In the genomic region with DNA sequence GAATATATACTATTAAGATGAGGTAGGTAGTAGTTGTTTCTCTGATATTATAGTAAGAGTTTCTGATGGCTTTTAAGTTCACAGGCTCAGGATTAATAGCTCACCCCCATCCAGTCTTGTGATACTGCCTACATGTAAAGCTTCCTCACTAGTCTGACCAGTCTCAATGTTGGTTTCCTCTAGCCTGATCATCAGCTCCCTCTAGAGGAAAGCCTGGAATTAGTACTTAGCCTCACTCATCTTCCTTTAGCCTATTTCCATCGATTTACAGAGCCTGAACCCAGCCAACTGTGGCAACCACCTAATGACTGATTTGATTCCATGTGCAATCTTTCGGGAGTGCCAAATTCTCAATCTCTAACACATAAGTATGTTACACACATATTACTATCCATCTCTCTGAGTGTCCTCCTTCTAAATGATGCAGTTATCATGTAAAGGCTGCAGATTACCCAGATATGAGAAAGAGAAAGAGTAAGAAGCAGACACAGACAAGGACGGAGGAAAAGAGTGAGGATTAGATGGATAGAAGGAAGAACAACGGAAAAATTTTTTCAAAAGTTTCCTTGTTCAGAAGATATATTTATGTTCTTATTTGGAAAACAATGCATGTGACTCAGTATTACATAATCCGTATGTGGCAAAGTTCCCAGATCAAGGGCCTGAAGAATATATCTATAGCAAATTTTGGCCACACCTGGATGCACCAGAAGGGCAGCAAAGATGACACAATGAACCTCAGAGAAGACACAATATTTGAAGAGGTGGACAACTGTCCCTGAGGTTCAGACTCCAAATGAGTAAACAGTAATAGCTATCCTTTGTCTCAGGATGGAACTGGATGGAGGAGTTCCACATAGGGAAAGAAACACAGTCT, we compare ENCODE assay signal across 8 cellular contexts.
A peak's percentile ranks its signal among the peaks of the same experiment; 100 is the strongest.
DNase-seq lines count a peak whose midpoint lies in the region; TF ChIP-seq lines count a peak whose summit lies in the region.

No MANE protein-coding gene starts in this region.

- no peak overlapping the region for H3K27ac ChIP-seq in hepatocyte

- no peaks in the 10 kb centered on the region for H3K79me2 ChIP-seq in hepatocyte

- H3K4me1 ChIP-seq in hepatocyte (ENCODE audit: insufficient read depth): no peaks in the 10 kb centered on the region

- H3K4me2 ChIP-seq in hepatocyte: no peak overlapping the region

- CTCF ChIA-PET in activated naive CD4-positive, alpha-beta T cell treated with anti-CD3 and anti-CD28 coated beads, Interleukin-2, amount 10 ng/mL, durations not matched to agents 7 days and 5 days (lab: Charles Lee): interaction anchor here (1.0 kb wide), 1 partner anchor 16 kb away, joined by 3 read pairs; no protein-coding TSS in a partner anchor
- CTCF ChIA-PET in activated CD4-positive, alpha-beta memory T cell treated with anti-CD3 and anti-CD28 coated beads for 36 hours (lab: Charles Lee): no interaction called here

- POLR2A ChIA-PET in activated CD4-positive, alpha-beta memory T cell treated with anti-CD3 and anti-CD28 coated beads for 36 hours (lab: Charles Lee): no interaction called here

- H3K36me3 Mint-ChIP-seq in type B pancreatic cell: no peaks in the 10 kb centered on the region
- no peaks in the 10 kb centered on the region for H3K36me3 Mint-ChIP-seq in activated CD4-positive, alpha-beta T cell treated with anti-CD3 and anti-CD28 coated beads, Interleukin-2, amount 10 ng/mL, durations not matched to agents 24 days and 14 days (ENCODE audit: low read depth)
- no peaks in the 10 kb centered on the region for H3K36me3 Mint-ChIP-seq in activated naive CD4-positive, alpha-beta T cell treated with anti-CD3 and anti-CD28 coated beads, Interleukin-2, amount 10 ng/mL, durations not matched to agents 7 days and 5 days
- H3K36me3 Mint-ChIP-seq in activated CD4-positive, alpha-beta memory T cell treated with anti-CD3 and anti-CD28 coated beads for 36 hours: no peaks in the 10 kb centered on the region

- no peak overlapping the region for H2AFZ ChIP-seq in hepatocyte

- H3K27ac Mint-ChIP-seq in type B pancreatic cell: no peak overlapping the region
- H3K27ac Mint-ChIP-seq in activated CD4-positive, alpha-beta T cell treated with anti-CD3 and anti-CD28 coated beads, Interleukin-2, amount 10 ng/mL, durations not matched to agents 24 days and 14 days: no peak overlapping the region
- H3K27ac Mint-ChIP-seq in activated naive CD4-positive, alpha-beta T cell treated with anti-CD3 and anti-CD28 coated beads, Interleukin-2, amount 10 ng/mL, durations not matched to agents 7 days and 5 days: no peak overlapping the region
- H3K27ac Mint-ChIP-seq in activated CD4-positive, alpha-beta memory T cell treated with anti-CD3 and anti-CD28 coated beads for 36 hours: no peak overlapping the region

- no peak overlapping the region for H3K4me3 Mint-ChIP-seq in type B pancreatic cell
- no peak overlapping the region for H3K4me3 Mint-ChIP-seq in activated CD4-positive, alpha-beta T cell treated with anti-CD3 and anti-CD28 coated beads, Interleukin-2, amount 10 ng/mL, durations not matched to agents 24 days and 14 days
- no peak overlapping the region for H3K4me3 Mint-ChIP-seq in activated naive CD4-positive, alpha-beta T cell treated with anti-CD3 and anti-CD28 coated beads, Interleukin-2, amount 10 ng/mL, durations not matched to agents 7 days and 5 days
- no peak overlapping the region for H3K4me3 Mint-ChIP-seq in activated CD4-positive, alpha-beta memory T cell treated with anti-CD3 and anti-CD28 coated beads for 36 hours

- DNase-seq in LoVo (ENCODE audit: low spot score) (peak; percentile 48), SHP77 treated with DMSO at 0.1 percent for 48 hours (lab: John Stamatoyannopoulos, UW) (peak; percentile 55), hepatocyte (ENCODE audit: low spot score) (peak; percentile 73), type B pancreatic cell (ENCODE audit: extremely low spot score, unreplicated experiment) (no peak)
- DNase-seq in activated CD4-positive, alpha-beta T cell treated with anti-CD3 and anti-CD28 coated beads, Interleukin-2, amount 10 ng/mL, durations not matched to agents 24 days and 14 days: no peak
- no peak for DNase-seq in activated naive CD4-positive, alpha-beta T cell treated with anti-CD3 and anti-CD28 coated beads, Interleukin-2, amount 10 ng/mL, durations not matched to agents 7 days and 5 days
- DNase-seq in activated CD4-positive, alpha-beta memory T cell treated with anti-CD3 and anti-CD28 coated beads for 36 hours: no peak

- no peaks in the 10 kb centered on the region for H3K27me3 Mint-ChIP-seq in type B pancreatic cell
- no peaks in the 10 kb centered on the region for H3K27me3 Mint-ChIP-seq in activated CD4-positive, alpha-beta T cell treated with anti-CD3 and anti-CD28 coated beads, Interleukin-2, amount 10 ng/mL, durations not matched to agents 24 days and 14 days
- no peaks in the 10 kb centered on the region for H3K27me3 Mint-ChIP-seq in activated naive CD4-positive, alpha-beta T cell treated with anti-CD3 and anti-CD28 coated beads, Interleukin-2, amount 10 ng/mL, durations not matched to agents 7 days and 5 days
- H3K27me3 Mint-ChIP-seq in activated CD4-positive, alpha-beta memory T cell treated with anti-CD3 and anti-CD28 coated beads for 36 hours: no peaks in the 10 kb centered on the region

- peaks cover 3% of the 10 kb centered on the region for H3K4me1 Mint-ChIP-seq in type B pancreatic cell (ENCODE audit: unreplicated experiment)
- H3K4me1 Mint-ChIP-seq in activated CD4-positive, alpha-beta T cell treated with anti-CD3 and anti-CD28 coated beads, Interleukin-2, amount 10 ng/mL, durations not matched to agents 24 days and 14 days: no peaks in the 10 kb centered on the region
- no peaks in the 10 kb centered on the region for H3K4me1 Mint-ChIP-seq in activated naive CD4-positive, alpha-beta T cell treated with anti-CD3 and anti-CD28 coated beads, Interleukin-2, amount 10 ng/mL, durations not matched to agents 7 days and 5 days
- H3K4me1 Mint-ChIP-seq in activated CD4-positive, alpha-beta memory T cell treated with anti-CD3 and anti-CD28 coated beads for 36 hours (ENCODE audit: low read depth): no peaks in the 10 kb centered on the region

- 65% methylated on average over 5 of the region's 5 CpGs for WGBS in hepatocyte (ENCODE audit: low lambda C conversion rate, missing lambda C conversion rate)

- peaks cover 8% of the 10 kb centered on the region for H3K27me3 ChIP-seq in hepatocyte

- H3K9me3 ChIP-seq in hepatocyte (ENCODE audit: low read depth): no peaks in the 10 kb centered on the region

- no peaks in the 10 kb centered on the region for H3K36me3 ChIP-seq in hepatocyte (replicated peaks; ENCODE audit: insufficient read depth, low read depth)

- intact Hi-C loops in activated CD4-positive, alpha-beta T cell treated with anti-CD3 and anti-CD28 coated beads, Interleukin-2, amount 10 ng/mL, durations not matched to agents 24 days and 14 days (cut with micrococcal nuclease): no loop called here
- intact Hi-C loops in activated CD4-positive, alpha-beta memory T cell treated with anti-CD3 and anti-CD28 coated beads for 36 hours (cut with micrococcal nuclease): no loop called here

- H3K9me3 Mint-ChIP-seq in type B pancreatic cell: no peaks in the 10 kb centered on the region
- no peaks in the 10 kb centered on the region for H3K9me3 Mint-ChIP-seq in activated CD4-positive, alpha-beta T cell treated with anti-CD3 and anti-CD28 coated beads, Interleukin-2, amount 10 ng/mL, durations not matched to agents 24 days and 14 days
- no peaks in the 10 kb centered on the region for H3K9me3 Mint-ChIP-seq in activated naive CD4-positive, alpha-beta T cell treated with anti-CD3 and anti-CD28 coated beads, Interleukin-2, amount 10 ng/mL, durations not matched to agents 7 days and 5 days
- no peaks in the 10 kb centered on the region for H3K9me3 Mint-ChIP-seq in activated CD4-positive, alpha-beta memory T cell treated with anti-CD3 and anti-CD28 coated beads for 36 hours

- TF ChIP-seq CTCF in GM12872 (IDR thresholded peaks at IDR 0.05; ENCODE audit: insufficient read depth, low read depth, low read length) (peak; percentile 58), hepatocyte (IDR thresholded peaks at IDR 0.05; ENCODE audit: poor library complexity) (peak; percentile 72), type B pancreatic cell (conservative IDR thresholded peaks at IDR 0.05) (peak; percentile 77)

- H3K9me2 ChIP-seq in hepatocyte (replicated peaks; ENCODE audit: insufficient read depth): no peaks in the 10 kb centered on the region

- no peaks in the 10 kb centered on the region for H4K20me1 ChIP-seq in hepatocyte (ENCODE audit: insufficient read depth, poor library complexity, severe bottlenecking)

- no peak overlapping the region for H3K4me3 ChIP-seq in hepatocyte

Comparison
In these comparisons a context has a peak if more than half of its experiments do, and no peak if none do; other contexts are left out.
1. DNase-seq: peak in LoVo (single experiment), SHP77 treated with DMSO at 0.1 percent for 48 hours (single experiment) and hepatocyte (single experiment); none in type B pancreatic cell (single experiment), activated CD4-positive, alpha-beta T cell treated with anti-CD3 and anti-CD28 coated beads, Interleukin-2, amount 10 ng/mL, durations not matched to agents 24 days and 14 days (single experiment), activated naive CD4-positive, alpha-beta T cell treated with anti-CD3 and anti-CD28 coated beads, Interleukin-2, amount 10 ng/mL, durations not matched to agents 7 days and 5 days (single experiment) and activated CD4-positive, alpha-beta memory T cell treated with anti-CD3 and anti-CD28 coated beads for 36 hours (single experiment).
2. Peak in every context shown above with its lines, with median percentiles within 50 percentile points of each other: CTCF ChIP-seq.